ENCODE assay signal across 1 cellular context in genomic region chr12:107685360-107686248, GRCh38.
TF ChIP-seq lines count a peak whose summit lies in the region.

PWP1 (plus strand) TSS chr12:107685799; CDS start chr12:107685900, 101 bp downstream.

TF ChIP-seq in HepG2, 621 proteins besides CTCF, POLR2A, EP300 and RAD21 (continued from another document and continues in another):
- TF ChIP-seq RARG (CRISPR knock-in tag; IDR thresholded peaks at IDR 0.05; ENCODE audit: low read depth) (no peak), SSRP1 (CRISPR knock-in tag; IDR thresholded peaks at IDR 0.05) (peak; percentile 5; the same call in 1 of the 2 replicates), DR1 (CRISPR knock-in tag; IDR thresholded peaks at IDR 0.05) (peak; percentile 91), ADNP (CRISPR knock-in tag; IDR thresholded peaks at IDR 0.05) (no peak), PAF1 (CRISPR knock-in tag; IDR thresholded peaks at IDR 0.05) (no peak), KLF12 (CRISPR knock-in tag; IDR thresholded peaks at IDR 0.05; ENCODE audit: borderline replicate concordance) (peak; percentile 92), HNRNPK (IDR thresholded peaks at IDR 0.05; ENCODE audit: low read depth, low read length, poor library complexity, severe bottlenecking) (peak; percentile 57), ZNF10 (CRISPR knock-in tag; IDR thresholded peaks at IDR 0.05; ENCODE audit: borderline replicate concordance, low read depth) (no peak), ARHGAP35 (CRISPR knock-in tag; IDR thresholded peaks at IDR 0.05; ENCODE audit: borderline replicate concordance) (peak; percentile 98), IKZF4 (CRISPR knock-in tag; IDR thresholded peaks at IDR 0.05; ENCODE audit: borderline replicate concordance, low read depth, not compliant biosample characterization) (peak; percentile 99), FOXJ3 (CRISPR knock-in tag; IDR thresholded peaks at IDR 0.05; ENCODE audit: borderline replicate concordance) (0 out of 2 replicates have a peak, but pooled peaks have one; percentile 68), EZH2 (conservative IDR thresholded peaks at IDR 0.05; ENCODE audit: low read depth, low read length) (no peak), ZNF503 (CRISPR knock-in tag; IDR thresholded peaks at IDR 0.05) (0 out of 2 replicates have a peak, but pooled peaks have one; percentile 35), YEATS2 (CRISPR knock-in tag; IDR thresholded peaks at IDR 0.05; ENCODE audit: borderline replicate concordance) (peak; percentile 85; the same call in 1 of the 2 replicates), ZNF138 (CRISPR knock-in tag; IDR thresholded peaks at IDR 0.05; ENCODE audit: low read depth) (peak; percentile 97), TCF12 (IDR thresholded peaks at IDR 0.05) (no peak), TCF12 (CRISPR knock-in tag; IDR thresholded peaks at IDR 0.05) (peak; percentile 84; the same call in 1 of the 2 replicates), ZNF282 (IDR thresholded peaks at IDR 0.05; ENCODE audit: partially characterized antibody) (no peak), ZBTB33 (CRISPR knock-in tag; IDR thresholded peaks at IDR 0.05) (no peak; the same call in 1 of the 2 replicates), NPAS2 (CRISPR knock-in tag; IDR thresholded peaks at IDR 0.05; ENCODE audit: borderline replicate concordance) (no peak), BRD4 (CRISPR knock-in tag; IDR thresholded peaks at IDR 0.05) (peak; percentile 87; the same call in 1 of the 2 replicates), MXI1 (IDR thresholded peaks at IDR 0.05; ENCODE audit: borderline replicate concordance, low read depth, low read length) (peak; percentile 100), CSRNP2 (CRISPR knock-in tag; conservative IDR thresholded peaks at IDR 0.05; ENCODE audit: low read depth) (no peak), ZNF180 (CRISPR knock-in tag; IDR thresholded peaks at IDR 0.05; ENCODE audit: borderline replicate concordance, low read depth) (0 out of 2 replicates have a peak, but pooled peaks have one; percentile 76), SMAD3 (CRISPR knock-in tag; IDR thresholded peaks at IDR 0.05) (peak; percentile 53; the same call in 1 of the 2 replicates), ZNF234 (CRISPR knock-in tag; conservative IDR thresholded peaks at IDR 0.05) (peak; percentile 92), ZMYM4 (CRISPR knock-in tag; IDR thresholded peaks at IDR 0.05) (peak; percentile 91), TCF7L2 (IDR thresholded peaks at IDR 0.05; ENCODE audit: low read depth, low read length) (no peak), ZUFSP (CRISPR knock-in tag; IDR thresholded peaks at IDR 0.05; ENCODE audit: borderline replicate concordance) (no peak), ZNF879 (CRISPR knock-in tag; IDR thresholded peaks at IDR 0.05) (peak; percentile 92), KDM4B (CRISPR knock-in tag; IDR thresholded peaks at IDR 0.05) (peak; percentile 74; the same call in 1 of the 2 replicates), HNRNPL (IDR thresholded peaks at IDR 0.05; ENCODE audit: low read depth, low read length) (peak; percentile 37; the same call in 1 of the 2 replicates), ETV5 (CRISPR knock-in tag; IDR thresholded peaks at IDR 0.05; ENCODE audit: borderline replicate concordance) (peak; percentile 49), DDIT3 (CRISPR knock-in tag; IDR thresholded peaks at IDR 0.05) (no peak), DNMT3B (CRISPR knock-in tag; conservative IDR thresholded peaks at IDR 0.05) (peak; percentile 93; the same call in 1 of the 2 replicates), HMG20B (CRISPR knock-in tag; conservative IDR thresholded peaks at IDR 0.05) (no peak), SAP130 (CRISPR knock-in tag; IDR thresholded peaks at IDR 0.05; ENCODE audit: low read depth) (peak; percentile 98), SATB2 (CRISPR knock-in tag; IDR thresholded peaks at IDR 0.05) (0 out of 2 replicates have a peak, but pooled peaks have one; percentile 65), REST (IDR thresholded peaks at IDR 0.05; ENCODE audit: borderline replicate concordance in 1 of 2, low read depth in 1 of 2, low read length in 2 of 2) (peak in 1 of 2 experiments; percentile 42; a peak in 1 of 4 replicates), ZNF770 (CRISPR knock-in tag; IDR thresholded peaks at IDR 0.05) (peak; percentile 6; the same call in 1 of the 2 replicates), ZNF841 (CRISPR knock-in tag; IDR thresholded peaks at IDR 0.05; ENCODE audit: borderline replicate concordance) (0 out of 2 replicates have a peak, but pooled peaks have one; percentile 37), PHB2 (IDR thresholded peaks at IDR 0.05; ENCODE audit: partially characterized antibody) (no peak), ZBTB26 (CRISPR knock-in tag; IDR thresholded peaks at IDR 0.05; ENCODE audit: borderline replicate concordance) (peak; percentile 80)
